In genomic region chr5:149731332-149731616, GRCh38 we compare ENCODE assay signal across 8 cellular contexts. TPM values are rescaled to one million over a fixed set of nuclear protein-coding genes. Genes with fewer than 3 reads are reported as not detected.
A peak's percentile ranks its signal among the peaks of the same experiment; 100 is the strongest.
DNase-seq lines count a peak whose midpoint lies in the region; ATAC-seq and TF ChIP-seq lines count a peak whose summit lies in the region.

No MANE protein-coding gene starts in this region.

- H3K9ac ChIP-seq in Loucy (ENCODE audit: low read depth, low read length, poor library complexity, severe bottlenecking) = peak overlapping the region; percentile 85

- H3K79me2 ChIP-seq in Loucy (ENCODE audit: insufficient read depth, low read length) = peaks cover 18% of the 10 kb centered on the region; the same call in 1 of the 2 replicates

- peaks cover 5% of the 10 kb centered on the region for H3K4me1 Mint-ChIP-seq in neural crest cell

- no peaks in the 10 kb centered on the region for H3F3A ChIP-seq in Loucy (ENCODE audit: low read depth)

- no peaks in the 10 kb centered on the region for H3K9me3 Mint-ChIP-seq in neural crest cell

- no peak for ATAC-seq in GM18907 (IDR thresholded peaks at IDR 0.05; ENCODE audit: unreplicated experiment)

- peaks cover 16% of the 10 kb centered on the region for H4K20me1 ChIP-seq in Loucy (ENCODE audit: insufficient read depth, low read length, poor library complexity, severe bottlenecking)

- H3K9me3 ChIP-seq in Loucy (ENCODE audit: insufficient read depth, low read depth, low read length) = no peaks in the 10 kb centered on the region

- peak; percentile 84 for DNase-seq in ecto neural progenitor cell (ENCODE audit: low spot score)
- DNase-seq in neural crest cell (ENCODE audit: low read depth, low spot score) = peak; percentile 8
- no peak for DNase-seq in AML-193 (lab: John Stamatoyannopoulos, UW)
- no peak for DNase-seq in NCI-H774 (lab: John Stamatoyannopoulos, UW)
- no peak for DNase-seq in T-helper 9 cell

- H3K36me3 ChIP-seq in Loucy (ENCODE audit: insufficient read depth, low read length) = no peaks in the 10 kb centered on the region

- H3K27me3 ChIP-seq in Loucy (ENCODE audit: insufficient read depth, low read length, poor library complexity, severe bottlenecking) = no peaks in the 10 kb centered on the region

- no peak overlapping the region for H3K27ac Mint-ChIP-seq in neural crest cell (ENCODE audit: unreplicated experiment)

- H3K4me3 ChIP-seq in GM08714 (ENCODE audit: low read length) = peak overlapping the region; percentile 85
- H3K4me3 ChIP-seq in Loucy (ENCODE audit: low read length, poor library complexity, severe bottlenecking) = peak overlapping the region; percentile 95

- TF ChIP-seq CTCF in Loucy (conservative IDR thresholded peaks at IDR 0.05; ENCODE audit: low read length) (no peak), neural crest cell (conservative IDR thresholded peaks at IDR 0.05) (no peak)

- peaks cover 59% of the 10 kb centered on the region for H3K27me3 Mint-ChIP-seq in neural crest cell (ENCODE audit: low read depth)

- no peaks in the 10 kb centered on the region for H3K36me3 Mint-ChIP-seq in neural crest cell (ENCODE audit: low read depth)

- peak overlapping the region; percentile 87 for H3K4me3 Mint-ChIP-seq in neural crest cell

- H3K4me1 ChIP-seq in Loucy (ENCODE audit: insufficient read depth, low read length, poor library complexity, severe bottlenecking) = peaks cover 9% of the 10 kb centered on the region

- no peaks in the 10 kb centered on the region for H3K9me2 ChIP-seq in Loucy (replicated peaks; ENCODE audit: low read depth, low read length)

- H3K4me2 ChIP-seq in Loucy (ENCODE audit: low read depth, low read length, poor library complexity, severe bottlenecking) = peak overlapping the region; percentile 79

- H2AFZ ChIP-seq in Loucy (ENCODE audit: low read length) = peak overlapping the region; percentile 97

RNA-seq across cellular contexts. Expression of gene PPARGC1B, which starts 1.2 kb away (rescaled TPM):
- 1.5 and 2.1 TPM in 2 replicates for total RNA-seq in neural crest cell

Comparison
In these comparisons a context has a peak if more than half of its experiments do, and no peak if none do; other contexts are left out.
1. DNase-seq: peak in ecto neural progenitor cell (single experiment) and neural crest cell (single experiment); none in AML-193 (0 of 2), NCI-H774 (single experiment) and T-helper 9 cell (single experiment).